In genomic region chr1:212871976-212872375, GRCh38 we compare ENCODE assay signal across 23 cellular contexts. TPM values are rescaled to one million over a fixed set of nuclear protein-coding genes. Genes with fewer than 3 reads are reported as not detected.
"Had no signal": no experiment of that assay in that cellular context is flagged by ENCODE, and none has a peak within 500 bp of the region (broad histone marks: within the 10 kb centered on the region; RNA-seq: fewer than 3 reads in every experiment).

No MANE protein-coding gene starts in this region.

- ATAC-seq: gastrocnemius medialis; heart right ventricle; naive thymus-derived CD4-positive, alpha-beta T cell had no signal

- H3K27ac ChIP-seq: colonic mucosa, gastrocnemius medialis, heart right ventricle, sigmoid colon, skin epidermis had no signal

- H3K4me1 ChIP-seq: colonic mucosa, gastrocnemius medialis, heart right ventricle, sigmoid colon had no signal

- H3K4me3 Mint-ChIP-seq: naive thymus-derived CD4-positive, alpha-beta T cell; nephron progenitor cell had no signal

- H3K27ac Mint-ChIP-seq: naive thymus-derived CD4-positive, alpha-beta T cell; nephron progenitor cell had no signal

- H3K27me3 ChIP-seq: colonic mucosa, gastrocnemius medialis, heart right ventricle, sigmoid colon had no signal

- H3K36me3 ChIP-seq: colonic mucosa had no signal

- H3K4me3 ChIP-seq: colonic mucosa, gastrocnemius medialis, heart right ventricle, sigmoid colon, skin epidermis had no signal

- H3K27me3 Mint-ChIP-seq: naive thymus-derived CD4-positive, alpha-beta T cell had no signal

- DNase-seq: colonic mucosa; dermis blood vessel endothelial cell; gastrocnemius medialis; heart right ventricle; hypothalamus; kidney glomerular epithelial cell; naive thymus-derived CD4-positive, alpha-beta T cell; nephron progenitor cell; sigmoid colon; stimulated activated CD4-positive, alpha-beta T cell treated with anti-CD3 and anti-CD28 coated beads, Interleukin-2, amount 100 ng/mL, for 24 hours; stimulated activated CD4-positive, alpha-beta T cell treated with anti-CD3 and anti-CD28 coated beads, Interleukin-4, amount 100 ng/mL, for 4 hours; stimulated activated naive CD4-positive, alpha-beta T cell; trophoblast cell had no signal

- H3K4me1 Mint-ChIP-seq: nephron progenitor cell had no signal

- H3K9me3 Mint-ChIP-seq: nephron progenitor cell had no signal

RNA-seq across cellular contexts. Expression of gene SPATA45, which starts 24.5 kb away (rescaled TPM):
- total RNA-seq: colonic mucosa; dermis blood vessel endothelial cell; endothelial cell of umbilical vein; gastrocnemius medialis; lung microvascular endothelial cell; mesenteric fat pad; mononuclear cell; naive thymus-derived CD4-positive, alpha-beta T cell; omental fat pad; pulmonary artery endothelial cell; sigmoid colon; urinary bladder had no signal
- polyA plus RNA-seq: endothelial cell of umbilical vein; esophagus; heart right ventricle; liver; naive thymus-derived CD4-positive, alpha-beta T cell; sigmoid colon; urinary bladder had no signal
